ENCODE assay signal across 1 cellular context in the genomic region with DNA sequence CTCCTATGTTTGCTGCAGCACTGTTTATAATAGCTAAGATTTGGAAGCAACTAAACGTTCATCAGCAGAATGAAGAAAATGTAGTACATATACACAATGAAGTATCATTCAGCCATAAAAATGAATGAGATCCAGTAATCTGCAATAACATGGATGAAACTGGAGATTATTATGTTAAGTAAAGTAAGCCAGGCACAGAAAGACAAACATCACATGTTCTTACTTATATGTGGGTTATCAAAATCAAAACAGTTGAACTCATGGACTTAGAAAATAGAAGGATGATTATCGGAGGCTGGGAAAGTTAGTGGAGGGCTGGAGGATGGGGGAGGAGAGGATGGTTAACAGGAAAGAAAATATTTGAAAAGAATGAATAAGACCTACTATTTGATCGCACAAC.
TF ChIP-seq lines count a peak whose summit lies in the region.

No MANE protein-coding gene starts in this region.

TF ChIP-seq in HEK293, 187 proteins besides CTCF, POLR2A, EP300 and RAD21 (continued from another document):
- TF ChIP-seq, protein P1, sequence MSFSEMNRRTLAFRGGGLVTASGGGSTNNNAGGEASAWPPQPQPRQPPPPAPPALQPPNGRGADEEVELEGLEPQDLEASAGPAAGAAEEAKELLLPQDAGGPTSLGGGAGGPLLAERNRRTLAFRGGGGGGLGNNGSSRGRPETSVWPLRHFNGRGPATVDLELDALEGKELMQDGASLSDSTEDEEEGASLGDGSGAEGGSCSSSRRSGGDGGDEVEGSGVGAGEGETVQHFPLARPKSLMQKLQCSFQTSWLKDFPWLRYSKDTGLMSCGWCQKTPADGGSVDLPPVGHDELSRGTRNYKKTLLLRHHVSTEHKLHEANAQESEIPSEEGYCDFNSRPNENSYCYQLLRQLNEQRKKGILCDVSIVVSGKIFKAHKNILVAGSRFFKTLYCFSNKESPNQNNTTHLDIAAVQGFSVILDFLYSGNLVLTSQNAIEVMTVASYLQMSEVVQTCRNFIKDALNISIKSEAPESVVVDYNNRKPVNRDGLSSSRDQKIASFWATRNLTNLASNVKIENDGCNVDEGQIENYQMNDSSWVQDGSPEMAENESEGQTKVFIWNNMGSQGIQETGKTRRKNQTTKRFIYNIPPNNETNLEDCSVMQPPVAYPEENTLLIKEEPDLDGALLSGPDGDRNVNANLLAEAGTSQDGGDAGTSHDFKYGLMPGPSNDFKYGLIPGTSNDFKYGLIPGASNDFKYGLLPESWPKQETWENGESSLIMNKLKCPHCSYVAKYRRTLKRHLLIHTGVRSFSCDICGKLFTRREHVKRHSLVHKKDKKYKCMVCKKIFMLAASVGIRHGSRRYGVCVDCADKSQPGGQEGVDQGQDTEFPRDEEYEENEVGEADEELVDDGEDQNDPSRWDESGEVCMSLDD (tag by site-specific recombination; IDR thresholded peaks at IDR 0.05), result no peak
- TF ChIP-seq KLF1 (tag by site-specific recombination; IDR thresholded peaks at IDR 0.05), result no peak; the same call in 1 of the 2 replicates
- 0 out of 2 replicates have a peak, but pooled peaks have one; percentile 2 for TF ChIP-seq ZNF354C (tag by site-specific recombination; IDR thresholded peaks at IDR 0.05; ENCODE audit: borderline replicate concordance, low read depth)
- no peak for TF ChIP-seq ZNF621 (tag by site-specific recombination; IDR thresholded peaks at IDR 0.05)
- TF ChIP-seq OSR2 (tag by site-specific recombination; IDR thresholded peaks at IDR 0.05), result peak; percentile 94
- no peak for TF ChIP-seq ZNF530 (tag by site-specific recombination; IDR thresholded peaks at IDR 0.05; ENCODE audit: low read depth)
- TF ChIP-seq ZNF548 (tag by site-specific recombination; IDR thresholded peaks at IDR 0.05), result no peak
- no peak for TF ChIP-seq REPIN1 (tag by site-specific recombination; IDR thresholded peaks at IDR 0.05; ENCODE audit: low read depth)
- TF ChIP-seq SALL2 (tag by site-specific recombination; IDR thresholded peaks at IDR 0.05; ENCODE audit: borderline replicate concordance), result no peak
- TF ChIP-seq, protein P2, sequence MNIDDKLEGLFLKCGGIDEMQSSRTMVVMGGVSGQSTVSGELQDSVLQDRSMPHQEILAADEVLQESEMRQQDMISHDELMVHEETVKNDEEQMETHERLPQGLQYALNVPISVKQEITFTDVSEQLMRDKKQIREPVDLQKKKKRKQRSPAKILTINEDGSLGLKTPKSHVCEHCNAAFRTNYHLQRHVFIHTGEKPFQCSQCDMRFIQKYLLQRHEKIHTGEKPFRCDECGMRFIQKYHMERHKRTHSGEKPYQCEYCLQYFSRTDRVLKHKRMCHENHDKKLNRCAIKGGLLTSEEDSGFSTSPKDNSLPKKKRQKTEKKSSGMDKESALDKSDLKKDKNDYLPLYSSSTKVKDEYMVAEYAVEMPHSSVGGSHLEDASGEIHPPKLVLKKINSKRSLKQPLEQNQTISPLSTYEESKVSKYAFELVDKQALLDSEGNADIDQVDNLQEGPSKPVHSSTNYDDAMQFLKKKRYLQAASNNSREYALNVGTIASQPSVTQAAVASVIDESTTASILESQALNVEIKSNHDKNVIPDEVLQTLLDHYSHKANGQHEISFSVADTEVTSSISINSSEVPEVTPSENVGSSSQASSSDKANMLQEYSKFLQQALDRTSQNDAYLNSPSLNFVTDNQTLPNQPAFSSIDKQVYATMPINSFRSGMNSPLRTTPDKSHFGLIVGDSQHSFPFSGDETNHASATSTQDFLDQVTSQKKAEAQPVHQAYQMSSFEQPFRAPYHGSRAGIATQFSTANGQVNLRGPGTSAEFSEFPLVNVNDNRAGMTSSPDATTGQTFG (tag by site-specific recombination; IDR thresholded peaks at IDR 0.05; ENCODE audit: borderline replicate concordance), result no peak
- TF ChIP-seq ZNF701 (tag by site-specific recombination; IDR thresholded peaks at IDR 0.05), result no peak
- TF ChIP-seq ZNF654 (tag by site-specific recombination; IDR thresholded peaks at IDR 0.05; ENCODE audit: low read depth), result peak; percentile 10; the same call in 1 of the 2 replicates
- TF ChIP-seq ZNF473 (tag by site-specific recombination; IDR thresholded peaks at IDR 0.05), result no peak
